Comparison of ENCODE assay signal across 20 cellular contexts in genomic region chr11:34098813-34099212, GRCh38. TPM values are rescaled to one million over a fixed set of nuclear protein-coding genes. Genes with fewer than 3 reads are reported as not detected.
DNase-seq lines count a peak whose midpoint lies in the region; ATAC-seq, FAIRE-seq and TF ChIP-seq lines count a peak whose summit lies in the region.
"Had no signal": no experiment of that assay in that cellular context is flagged by ENCODE, and none has a peak within 500 bp of the region (broad histone marks: within the 10 kb centered on the region; RNA-seq: fewer than 3 reads in every experiment).

No MANE protein-coding gene starts in this region.

- TF ChIP-seq POLR2A in HepG2 (IDR thresholded peaks at IDR 0.05; ENCODE audit: insufficient read depth in 1 of 2, low read depth in 2 of 2, low read length in 2 of 2) (no peak), right lobe of liver (IDR thresholded peaks at IDR 0.05) (no peak), tibial nerve (IDR thresholded peaks at IDR 0.05) (no peak)

- no peak overlapping the region for H3K9ac ChIP-seq in HepG2 (ENCODE audit: insufficient read depth, low read depth, low read length)
- H3K9ac ChIP-seq: BLaER1 had no signal

- TF ChIP-seq CTCF in HepG2 (CRISPR knock-in tag; IDR thresholded peaks at IDR 0.05) (no peak), right lobe of liver (IDR thresholded peaks at IDR 0.05) (no peak), neutrophil (IDR thresholded peaks at IDR 0.05) (no peak), tibial nerve (IDR thresholded peaks at IDR 0.05) (no peak)

- H3K27me3 ChIP-seq in HepG2 (ENCODE audit: control insufficient read depth in 1 of 2, insufficient read depth in 2 of 2, low read length in 2 of 2) (no peaks in the 10 kb centered on the region), right lobe of liver (no peaks in the 10 kb centered on the region), neutrophil (no peaks in the 10 kb centered on the region), tibial nerve (no peaks in the 10 kb centered on the region)
- H3K27me3 ChIP-seq: BLaER1 had no signal

- no peaks in the 10 kb centered on the region for H3K27me3 Mint-ChIP-seq in activated CD4-positive, alpha-beta T cell treated with anti-CD3 and anti-CD28 coated beads, Interleukin-2, amount 10 ng/mL, durations not matched to agents 24 days and 14 days
- H3K27me3 Mint-ChIP-seq: CD4-positive, alpha-beta memory T cell had no signal

- H3K4me1 Mint-ChIP-seq in activated CD4-positive, alpha-beta T cell treated with anti-CD3 and anti-CD28 coated beads, Interleukin-2, amount 10 ng/mL, durations not matched to agents 24 days and 14 days: peaks cover 3% of the 10 kb centered on the region

- no peak overlapping the region for H2AFZ ChIP-seq in HepG2 (ENCODE audit: low read length)

- no peak overlapping the region for H3K4me2 ChIP-seq in HepG2 (ENCODE audit: low read depth, low read length)
- H3K4me2 ChIP-seq: A549, BLaER1 had no signal

- POLR2A ChIA-PET in HepG2 (lab: Yijun Ruan, JAX): no interaction called here

- H3K9me3 ChIP-seq in HepG2 (ENCODE audit: low read length) (no peaks in the 10 kb centered on the region), right lobe of liver (no peaks in the 10 kb centered on the region), neutrophil (no peaks in the 10 kb centered on the region), tibial nerve (no peaks in the 10 kb centered on the region)
- H3K9me3 ChIP-seq: A549, BLaER1 had no signal

- H3K9me3 Mint-ChIP-seq in activated CD4-positive, alpha-beta T cell treated with anti-CD3 and anti-CD28 coated beads, Interleukin-2, amount 10 ng/mL, durations not matched to agents 24 days and 14 days: no peaks in the 10 kb centered on the region
- H3K9me3 Mint-ChIP-seq: CD14-positive monocyte; CD4-positive, alpha-beta memory T cell; HFFc6 had no signal

- H3K4me3 ChIP-seq in HepG2 (replicated peaks in 1 of 3; ENCODE audit: insufficient read depth in 1 of 3, low read depth in 2 of 3, low read length in 3 of 3) (no peak overlapping the region), right lobe of liver (no peak overlapping the region), neutrophil (ENCODE audit: low read depth in 1 of 2, low read length in 1 of 2) (no peak overlapping the region), tibial nerve (no peak overlapping the region)
- H3K4me3 ChIP-seq: A549, BLaER1 had no signal

- no peaks in the 10 kb centered on the region for H4K20me1 ChIP-seq in HepG2 (ENCODE audit: insufficient read depth, low read length)

- TF ChIP-seq EP300 in HepG2 (IDR thresholded peaks at IDR 0.05; ENCODE audit: low read depth in 2 of 2, low read length in 2 of 2) (no peak), HepG2 (CRISPR knock-in tag; IDR thresholded peaks at IDR 0.05; ENCODE audit: borderline replicate concordance) (no peak), tibial nerve (IDR thresholded peaks at IDR 0.05) (no peak)

- H3K4me1 ChIP-seq in HepG2 (ENCODE audit: insufficient read depth, low read length) (no peaks in the 10 kb centered on the region), right lobe of liver (no peaks in the 10 kb centered on the region), neutrophil (ENCODE audit: control insufficient read depth in 1 of 2, insufficient read depth in 1 of 2, low read depth in 1 of 2, low read length in 1 of 2) (peaks cover 5 to 8% of the 10 kb centered on the region in 2 experiments), tibial nerve (no peaks in the 10 kb centered on the region)
- H3K4me1 ChIP-seq: A549 had no signal

- intact Hi-C loops in activated CD4-positive, alpha-beta T cell treated with anti-CD3 and anti-CD28 coated beads, Interleukin-2, amount 10 ng/mL, durations not matched to agents 24 days and 14 days (cut with micrococcal nuclease): no loop called here
- intact Hi-C loops in HepG2 (cut with micrococcal nuclease; ENCODE audit: unreplicated experiment): no loop called here
- intact Hi-C loops in right lobe of liver (cut with DNase I): no loop called here

- CTCF ChIA-PET in HepG2 (lab: Yijun Ruan, JAX; ENCODE audit: low intra/inter-chr PET ratio, low total read pairs): no interaction called here

- H3K79me2 ChIP-seq in HepG2 (ENCODE audit: insufficient read depth, low read length): no peaks in the 10 kb centered on the region

- in situ Hi-C loops in HepG2 (cut with HindIII; ENCODE audit: extremely low pct_ligation_motif_present, low pct_unique_long_range_greater_than_20kb): no loop called here

- WGBS in HepG2 (ENCODE audit: low lambda C conversion rate): 100% methylated on average over 2 of the region's 2 CpGs
- WGBS in right lobe of liver (ENCODE audit: insufficient coverage, low coverage, low lambda C conversion rate, missing lambda C conversion rate): 86% methylated on average over 2 of the region's 2 CpGs
- 95 to 97% methylated on average over 2 of the region's 2 CpGs for WGBS in tibial nerve, 2 donors

- H3K4me3 Mint-ChIP-seq in activated CD4-positive, alpha-beta T cell treated with anti-CD3 and anti-CD28 coated beads, Interleukin-2, amount 10 ng/mL, durations not matched to agents 24 days and 14 days: no peak overlapping the region
- H3K4me3 Mint-ChIP-seq: CD14-positive monocyte; CD4-positive, alpha-beta memory T cell; HFFc6 had no signal

- DNase-seq in activated CD4-positive, alpha-beta T cell treated with anti-CD3 and anti-CD28 coated beads, Interleukin-2, amount 10 ng/mL, durations not matched to agents 24 days and 14 days: no peak
- DNase-seq in activated CD4-positive, alpha-beta T cell treated with anti-CD3 and anti-CD28 coated beads for 4 hours: no peak
- DNase-seq in HepG2 (ENCODE audit: low spot score) (no peak), right lobe of liver (no peak), tibial nerve (ENCODE audit: low spot score in 2 of 2) (no peak), GDM1 (lab: John Stamatoyannopoulos, UW) (no peak)
- DNase-seq: AML-193; CD4-positive, alpha-beta memory T cell; DMS153; DMS79; GF-D8; GOT3; H7; HFFc6 had no signal

- FAIRE-seq in HepG2 (lab: Jason Lieb, UNC): no peak
- FAIRE-seq: A549 had no signal

- no peak overlapping the region for H3K27ac ChIP-seq in HepG2 (ENCODE audit: extremely low read length, insufficient read depth, low read length)
- no peak overlapping the region for H3K27ac ChIP-seq in right lobe of liver
- H3K27ac ChIP-seq in neutrophil: peak overlapping the region; percentile 54
- no peak overlapping the region for H3K27ac ChIP-seq in tibial nerve
- H3K27ac ChIP-seq: 22Rv1, A549, BLaER1 had no signal

- no peak for TF ChIP-seq RAD21 in HepG2 (CRISPR knock-in tag; IDR thresholded peaks at IDR 0.05)

- peaks cover 54% of the 10 kb centered on the region for H3K36me3 Mint-ChIP-seq in activated CD4-positive, alpha-beta T cell treated with anti-CD3 and anti-CD28 coated beads, Interleukin-2, amount 10 ng/mL, durations not matched to agents 24 days and 14 days (ENCODE audit: low read depth)

- ATAC-seq in HepG2 (no peak), right lobe of liver (no peak)
- ATAC-seq: A549, HCT116 had no signal

- H3K36me3 ChIP-seq in HepG2 (replicated peaks in 1 of 2; ENCODE audit: control insufficient read depth in 1 of 2, insufficient read depth in 2 of 2, low read length in 2 of 2) (peaks cover 15 to 76% of the 10 kb centered on the region in 2 experiments; a peak in 4 of 5 replicates), right lobe of liver (peaks cover 4 to 76% (median 50%) of the 10 kb centered on the region in 4 donors), neutrophil (peaks cover 72% of the 10 kb centered on the region), tibial nerve (peaks cover 0 to 79% (median 2%) of the 10 kb centered on the region in 3 donors)

- no TSS peak for BruUV-seq in HepG2 (replicated peaks; lab: Mats Ljungman, UMichigan)

- H3K27ac Mint-ChIP-seq in activated CD4-positive, alpha-beta T cell treated with anti-CD3 and anti-CD28 coated beads, Interleukin-2, amount 10 ng/mL, durations not matched to agents 24 days and 14 days: peak overlapping the region; percentile 62
- H3K27ac Mint-ChIP-seq: CD14-positive monocyte, HFFc6 had no signal

RNA-seq across cellular contexts. Expression of gene NAT10, which starts 6.6 kb away (rescaled TPM):
- 162 and 169 TPM in 2 replicates for total RNA-seq in activated CD4-positive, alpha-beta T cell treated with anti-CD3 and anti-CD28 coated beads, Interleukin-2, amount 10 ng/mL, durations not matched to agents 24 days and 14 days
- total RNA-seq in HepG2 (2016; rRNA removed; fragmentation: Illumina TruSeq; extraction: Trizol): 51.9 and 68.5 TPM in 2 replicates
- total RNA-seq in HepG2 (2016; cell fraction: cytosol; rRNA removed; fragmentation: Illumina TruSeq; extraction: Trizol; ENCODE audit: low read depth): 11.7 and 14.5 TPM in 2 replicates
- 51.3 and 65.0 TPM in 2 replicates for total RNA-seq in HepG2 (2016; cell fraction: insoluble cytoplasmic fraction; rRNA removed; fragmentation: Illumina TruSeq; extraction: Trizol)
- total RNA-seq in HepG2 (2016; cell fraction: membrane; rRNA removed; fragmentation: Illumina TruSeq; extraction: Trizol): 23.4 and 24.4 TPM in 2 replicates
- total RNA-seq in HepG2 (2016; cell fraction: nucleus; rRNA removed; fragmentation: Illumina TruSeq; extraction: Trizol): 52.2 and 52.3 TPM in 2 replicates
- 33.9 TPM in 2 replicates for polyA plus RNA-seq in HepG2 (2011; rRNA removed)
- 22.9 and 27.5 TPM in 2 replicates for polyA plus RNA-seq in HepG2 (2011; cell fraction: cytosol; rRNA removed)
- 49.7 and 54.1 TPM in 2 replicates for polyA plus RNA-seq in HepG2 (2011; cell fraction: nucleus; rRNA removed)
- 26.7 and 33.0 TPM in 2 replicates for polyA plus RNA-seq in HepG2 (2012)
- polyA plus RNA-seq in HepG2 (2016; cell fraction: cytosol; fragmentation: Illumina TruSeq; extraction: Trizol; ENCODE audit: low read depth): 5.2 and 5.6 TPM in 2 replicates
- polyA plus RNA-seq in HepG2 (2016; cell fraction: insoluble cytoplasmic fraction; fragmentation: Illumina TruSeq; extraction: Trizol; ENCODE audit: low read depth): 56.8 and 61.8 TPM in 2 replicates
- polyA plus RNA-seq in HepG2 (2016; cell fraction: membrane; fragmentation: Illumina TruSeq; extraction: Trizol; ENCODE audit: low read depth): 12.1 and 13.5 TPM in 2 replicates
- 73.3 and 79.4 TPM in 2 replicates for polyA plus RNA-seq in HepG2 (2016; cell fraction: nucleus; fragmentation: Illumina TruSeq; extraction: Trizol; ENCODE audit: insufficient read depth, low read depth)
- polyA minus RNA-seq in HepG2 (2011; rRNA and poly(A)+ RNA removed; ENCODE audit: low replicate concordance): 94.6 and 150 TPM in 2 replicates
- 36.1 and 49.2 TPM in 2 replicates for polyA minus RNA-seq in HepG2 (2011; cell fraction: cytosol; rRNA and poly(A)+ RNA removed)
- 60.5 and 63.5 TPM in 2 replicates for polyA minus RNA-seq in HepG2 (2011; cell fraction: nucleus; rRNA and poly(A)+ RNA removed)
- 10 to 100 TPM; 11.9 to 22.9 (median 19.1) TPM for total RNA-seq in right lobe of liver
- total RNA-seq in tibial nerve: 10 to 100 TPM; 34.3 to 41.4 (median 38.7) TPM

RNA-seq across cellular contexts. Expression of gene CAPRIN1, which starts 47.3 kb away (rescaled TPM):
- total RNA-seq in activated CD4-positive, alpha-beta T cell treated with anti-CD3 and anti-CD28 coated beads, Interleukin-2, amount 10 ng/mL, durations not matched to agents 24 days and 14 days: 318 and 321 TPM in 2 replicates
- total RNA-seq in HepG2 (2016; rRNA removed; fragmentation: Illumina TruSeq; extraction: Trizol) (162 and 284 TPM in 2 replicates), right lobe of liver (10 to 100 TPM; 60.0 to 87.6 (median 71.2) TPM), tibial nerve (100 to 1,000 TPM; 121 to 167 (median 150) TPM)
- 44.8 and 58.6 TPM in 2 replicates for total RNA-seq in HepG2 (2016; cell fraction: cytosol; rRNA removed; fragmentation: Illumina TruSeq; extraction: Trizol; ENCODE audit: low read depth)
- 162 and 279 TPM in 2 replicates for total RNA-seq in HepG2 (2016; cell fraction: insoluble cytoplasmic fraction; rRNA removed; fragmentation: Illumina TruSeq; extraction: Trizol)
- total RNA-seq in HepG2 (2016; cell fraction: membrane; rRNA removed; fragmentation: Illumina TruSeq; extraction: Trizol): 104 and 119 TPM in 2 replicates
- total RNA-seq in HepG2 (2016; cell fraction: nucleus; rRNA removed; fragmentation: Illumina TruSeq; extraction: Trizol): 189 and 204 TPM in 2 replicates
- 94.9 and 114 TPM in 2 replicates for polyA plus RNA-seq in HepG2 (2011; rRNA removed)
- 74.4 and 98.8 TPM in 2 replicates for polyA plus RNA-seq in HepG2 (2011; cell fraction: cytosol; rRNA removed)
- polyA plus RNA-seq in HepG2 (2011; cell fraction: nucleus; rRNA removed): 51.0 and 58.1 TPM in 2 replicates
- polyA plus RNA-seq in HepG2 (2012): 80.9 and 114 TPM in 2 replicates
- 16.0 and 18.8 TPM in 2 replicates for polyA plus RNA-seq in HepG2 (2016; cell fraction: cytosol; fragmentation: Illumina TruSeq; extraction: Trizol; ENCODE audit: low read depth)
- 277 and 286 TPM in 2 replicates for polyA plus RNA-seq in HepG2 (2016; cell fraction: insoluble cytoplasmic fraction; fragmentation: Illumina TruSeq; extraction: Trizol; ENCODE audit: low read depth)
- 61.3 and 64.2 TPM in 2 replicates for polyA plus RNA-seq in HepG2 (2016; cell fraction: membrane; fragmentation: Illumina TruSeq; extraction: Trizol; ENCODE audit: low read depth)
- polyA plus RNA-seq in HepG2 (2016; cell fraction: nucleus; fragmentation: Illumina TruSeq; extraction: Trizol; ENCODE audit: insufficient read depth, low read depth): 144 and 159 TPM in 2 replicates
- 229 and 694 TPM in 2 replicates for polyA minus RNA-seq in HepG2 (2011; rRNA and poly(A)+ RNA removed; ENCODE audit: low replicate concordance)
- polyA minus RNA-seq in HepG2 (2011; cell fraction: cytosol; rRNA and poly(A)+ RNA removed): 122 and 129 TPM in 2 replicates
- 193 and 204 TPM in 2 replicates for polyA minus RNA-seq in HepG2 (2011; cell fraction: nucleus; rRNA and poly(A)+ RNA removed)
